12 cellular contexts compared by ENCODE assay signal in genomic region chr21:31182231-31183129, GRCh38.
DNase-seq lines count a peak whose midpoint lies in the region; TF ChIP-seq lines count a peak whose summit lies in the region.
"Had no signal": no experiment of that assay in that cellular context is flagged by ENCODE, and none has a peak within 500 bp of the region (broad histone marks: within the 10 kb centered on the region; RNA-seq: fewer than 3 reads in every experiment).

No MANE protein-coding gene starts in this region.

- no peaks in the 10 kb centered on the region for H3K36me3 ChIP-seq in transverse colon
- H3K36me3 ChIP-seq in uterus, result no peaks in the 10 kb centered on the region
- H3K36me3 ChIP-seq: ascending aorta had no signal

- WGBS in transverse colon (ENCODE audit: low coverage in 1 of 2), 2 donors, result 83 to 86% methylated on average over 2 to 24 of the region's 24 CpGs

- H3K9me3 Mint-ChIP-seq in T-helper 2 cell treated with Interferon-gamma antibody and Interleukin-4, amounts not matched to agents 5 μg/mL and 100 μg/mL, for 36 hours, result no peaks in the 10 kb centered on the region
- H3K9me3 Mint-ChIP-seq in glutamatergic neuron (ENCODE audit: unreplicated experiment), result no peaks in the 10 kb centered on the region
- H3K9me3 Mint-ChIP-seq in CD14-positive monocyte, result peaks cover 0 to 5% (median 0%) of the 10 kb centered on the region in 7 donors

- H3K27ac ChIP-seq in transverse colon (no peak overlapping the region), uterus (no peak overlapping the region)
- H3K27ac ChIP-seq: ascending aorta, epithelial cell of prostate had no signal

- H3K27me3 Mint-ChIP-seq in T-helper 2 cell treated with Interferon-gamma antibody and Interleukin-4, amounts not matched to agents 5 μg/mL and 100 μg/mL, for 36 hours (ENCODE audit: low read depth), result no peaks in the 10 kb centered on the region
- H3K27me3 Mint-ChIP-seq in glutamatergic neuron (ENCODE audit: unreplicated experiment) (peaks cover 2% of the 10 kb centered on the region), CD14-positive monocyte (ENCODE audit: low read depth in 3 of 3) (peaks cover 1 to 4% (median 4%) of the 10 kb centered on the region in 3 donors)

- H3K36me3 Mint-ChIP-seq in T-helper 2 cell treated with Interferon-gamma antibody and Interleukin-4, amounts not matched to agents 5 μg/mL and 100 μg/mL, for 36 hours (ENCODE audit: low read depth), result peaks cover 36% of the 10 kb centered on the region
- H3K36me3 Mint-ChIP-seq in glutamatergic neuron (ENCODE audit: unreplicated experiment) (no peaks in the 10 kb centered on the region), CD14-positive monocyte (peaks cover 50 to 81% of the 10 kb centered on the region in 2 donors)

- DNase-seq in T-helper 2 cell treated with Interferon-gamma antibody and Interleukin-4, amounts not matched to agents 5 μg/mL and 100 μg/mL, for 36 hours (ENCODE audit: low spot score), result peak; percentile 69
- DNase-seq in activated T-cell treated with anti-CD3 and anti-CD28 coated beads for 24 hours (ENCODE audit: low read depth), result peak; percentile 59
- DNase-seq in glutamatergic neuron, result no peak
- DNase-seq in stimulated activated CD8-positive, alpha-beta memory T cell treated with anti-CD3 and anti-CD28 coated beads, Interleukin-15, amount 100 ng/mL, for 48 hours (ENCODE audit: low read depth in 2 of 2), result peak; percentile 12 to 35
- DNase-seq in transverse colon, result no peak
- DNase-seq in uterus, result no peak
- DNase-seq in GF-D8 (lab: John Stamatoyannopoulos, UW), result no peak
- DNase-seq in CD14-positive monocyte (ENCODE audit: low spot score), result no peak
- DNase-seq: NCI-H2227 treated with DMSO at 0.1 percent for 48 hours had no signal

- H3K27ac Mint-ChIP-seq in T-helper 2 cell treated with Interferon-gamma antibody and Interleukin-4, amounts not matched to agents 5 μg/mL and 100 μg/mL, for 36 hours, result peak overlapping the region; percentile 87
- H3K27ac Mint-ChIP-seq in glutamatergic neuron (ENCODE audit: unreplicated experiment) (no peak overlapping the region), CD14-positive monocyte (peak overlapping the region in 2 of 7 donors; percentile 46 to 66)

- TF ChIP-seq CTCF in glutamatergic neuron (IDR thresholded peaks at IDR 0.05; ENCODE audit: partially characterized antibody, unreplicated experiment), result no peak
- no peak for TF ChIP-seq CTCF in transverse colon (IDR thresholded peaks at IDR 0.05)
- TF ChIP-seq CTCF in uterus (IDR thresholded peaks at IDR 0.05), result no peak
- TF ChIP-seq CTCF in CD14-positive monocyte (IDR thresholded peaks at IDR 0.05), result no peak

- H3K9me3 ChIP-seq in transverse colon (no peaks in the 10 kb centered on the region), uterus (no peaks in the 10 kb centered on the region)
- H3K9me3 ChIP-seq: ascending aorta had no signal

- H3K4me3 ChIP-seq in transverse colon (no peak overlapping the region), uterus (no peak overlapping the region)
- H3K4me3 ChIP-seq: ascending aorta, K562 had no signal

- H3K4me3 Mint-ChIP-seq in T-helper 2 cell treated with Interferon-gamma antibody and Interleukin-4, amounts not matched to agents 5 μg/mL and 100 μg/mL, for 36 hours, result peak overlapping the region; percentile 81
- H3K4me3 Mint-ChIP-seq in glutamatergic neuron (ENCODE audit: unreplicated experiment) (peak overlapping the region; percentile 14), CD14-positive monocyte (no peak overlapping the region)

- H3K27me3 ChIP-seq in transverse colon (no peaks in the 10 kb centered on the region), uterus (no peaks in the 10 kb centered on the region)
- H3K27me3 ChIP-seq: ascending aorta had no signal

- intact Hi-C loops in transverse colon (cut with DNase I; ENCODE audit: low total_unique reads), result no loop called here
- intact Hi-C loops in uterus (cut with DNase I; ENCODE audit: low total_unique reads), result no loop called here
- intact Hi-C loops in CD14-positive monocyte (cut with micrococcal nuclease), result loop anchor here in 1 of 2 donors (5.0 kb wide), 1 partner anchor 85 kb away; no protein-coding TSS in a partner anchor

- peaks cover 66% of the 10 kb centered on the region for H3K4me1 Mint-ChIP-seq in T-helper 2 cell treated with Interferon-gamma antibody and Interleukin-4, amounts not matched to agents 5 μg/mL and 100 μg/mL, for 36 hours (ENCODE audit: low read depth)
- H3K4me1 Mint-ChIP-seq in glutamatergic neuron (ENCODE audit: low read depth, unreplicated experiment) (peaks cover 12% of the 10 kb centered on the region), CD14-positive monocyte (peaks cover 13% of the 10 kb centered on the region)

- TF ChIP-seq POLR2A in transverse colon (IDR thresholded peaks at IDR 0.05) (no peak), uterus (IDR thresholded peaks at IDR 0.05) (no peak)

- TF ChIP-seq EP300 in transverse colon (IDR thresholded peaks at IDR 0.05; ENCODE audit: low read depth), result no peak

- in situ Hi-C loops in transverse colon (cut with MboI; ENCODE audit: low pct_ligation_motif_present in 1 of 4, low pct_unique_long_range_greater_than_20kb in 1 of 4, low sequenced_read_pairs in 3 of 4), result no loop called here

- H3K4me1 ChIP-seq in transverse colon (no peaks in the 10 kb centered on the region), uterus (no peaks in the 10 kb centered on the region)
- H3K4me1 ChIP-seq: ascending aorta had no signal

Comparison
In these comparisons a context has a peak if more than half of its experiments do, and no peak if none do; other contexts are left out.
1. DNase-seq: peak in T-helper 2 cell treated with Interferon-gamma antibody and Interleukin-4, amounts not matched to agents 5 μg/mL and 100 μg/mL, for 36 hours (single experiment), activated T-cell treated with anti-CD3 and anti-CD28 coated beads for 24 hours (single experiment) and stimulated activated CD8-positive, alpha-beta memory T cell treated with anti-CD3 and anti-CD28 coated beads, Interleukin-15, amount 100 ng/mL, for 48 hours (2 of 2); none in glutamatergic neuron (single experiment), transverse colon (single experiment), uterus (0 of 2), GF-D8 (single experiment) and CD14-positive monocyte (single experiment).
2. H3K4me3 Mint-ChIP-seq: peak in T-helper 2 cell treated with Interferon-gamma antibody and Interleukin-4, amounts not matched to agents 5 μg/mL and 100 μg/mL, for 36 hours (single experiment) and glutamatergic neuron (single experiment); none in CD14-positive monocyte (0 of 2).